In the genomic region with DNA sequence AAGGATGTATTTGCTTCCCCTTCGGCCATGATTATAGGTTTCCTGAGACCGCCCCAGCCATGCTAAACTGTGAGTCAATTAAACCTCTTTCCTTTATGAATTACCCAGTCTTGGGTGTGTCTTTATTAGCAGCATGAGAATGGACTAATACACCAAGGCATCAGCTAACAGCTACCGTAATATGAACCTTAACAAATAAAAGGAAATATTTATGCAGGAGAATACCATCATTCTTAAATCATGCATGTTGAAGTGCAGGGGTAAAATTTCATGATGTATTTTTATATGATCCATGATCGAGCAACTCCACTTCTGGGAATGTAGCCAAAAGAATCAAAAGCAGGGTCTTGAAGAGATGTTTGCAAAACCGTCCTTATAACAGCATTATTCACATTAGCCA, we compare ENCODE assay signal across 20 cellular contexts.
"Had no signal": no experiment of that assay in that cellular context is flagged by ENCODE, and none has a peak within 500 bp of the region (broad histone marks: within the 10 kb centered on the region; RNA-seq: fewer than 3 reads in every experiment).

No MANE protein-coding gene starts in this region.

- H3K4me3 ChIP-seq: colonic mucosa, hepatocyte, mucosa of descending colon, prostate gland, right atrium auricular region, tibial artery had no signal

- H3K36me3 ChIP-seq: colonic mucosa, prostate gland, right atrium auricular region, tibial artery had no signal

- H3K4me2 ChIP-seq: hepatocyte had no signal

- H3K79me2 ChIP-seq: hepatocyte had no signal

- H2AFZ ChIP-seq: hepatocyte had no signal

- H3K27me3 ChIP-seq: colonic mucosa, hepatocyte, right atrium auricular region, tibial artery had no signal

- H3K9me3 ChIP-seq: colonic mucosa, mucosa of descending colon, prostate gland, right atrium auricular region, tibial artery had no signal

- DNase-seq: activated CD4-positive, alpha-beta T cell treated with anti-CD3 and anti-CD28 coated beads, Interleukin-2, amount 50 U/mL, for 1 hour; activated CD8-positive, alpha-beta memory T cell treated with anti-CD3 and anti-CD28 coated beads for 24 hours; activated CD8-positive, alpha-beta memory T cell treated with anti-CD3 and anti-CD28 coated beads, Interleukin-2, amount 50 U/mL, for 48 hours; activated effector memory CD4-positive, alpha-beta T cell treated with Interleukin-2 at 50 U/mL for 16 hours; activated naive CD4-positive, alpha-beta T cell treated with anti-CD3 and anti-CD28 coated beads, Interleukin-2, amount 50 U/mL, for 16 hours; activated T-cell treated with anti-CD3 and anti-CD28 coated beads, Interleukin-2, amount 50 U/mL, for 48 hours; aorta; colonic mucosa; foreskin keratinocyte; left cardiac atrium; mesenchymal stem cell; mucosa of descending colon; naive B cell; stimulated activated CD4-positive, alpha-beta T cell treated with anti-CD3 and anti-CD28 coated beads, Interleukin-2, amount 100 ng/mL, for 24 hours; stimulated activated naive CD4-positive, alpha-beta T cell treated with Interleukin-2 at 50 U/mL for 16 hours; substantia nigra; tibial artery had no signal

- H3K4me1 ChIP-seq: colonic mucosa, foreskin keratinocyte, prostate gland, right atrium auricular region, tibial artery had no signal

- H3K27ac ChIP-seq: colonic mucosa, foreskin keratinocyte, hepatocyte, prostate gland, right atrium auricular region, tibial artery had no signal
